12 cellular contexts compared by ENCODE assay signal in the genomic region with DNA sequence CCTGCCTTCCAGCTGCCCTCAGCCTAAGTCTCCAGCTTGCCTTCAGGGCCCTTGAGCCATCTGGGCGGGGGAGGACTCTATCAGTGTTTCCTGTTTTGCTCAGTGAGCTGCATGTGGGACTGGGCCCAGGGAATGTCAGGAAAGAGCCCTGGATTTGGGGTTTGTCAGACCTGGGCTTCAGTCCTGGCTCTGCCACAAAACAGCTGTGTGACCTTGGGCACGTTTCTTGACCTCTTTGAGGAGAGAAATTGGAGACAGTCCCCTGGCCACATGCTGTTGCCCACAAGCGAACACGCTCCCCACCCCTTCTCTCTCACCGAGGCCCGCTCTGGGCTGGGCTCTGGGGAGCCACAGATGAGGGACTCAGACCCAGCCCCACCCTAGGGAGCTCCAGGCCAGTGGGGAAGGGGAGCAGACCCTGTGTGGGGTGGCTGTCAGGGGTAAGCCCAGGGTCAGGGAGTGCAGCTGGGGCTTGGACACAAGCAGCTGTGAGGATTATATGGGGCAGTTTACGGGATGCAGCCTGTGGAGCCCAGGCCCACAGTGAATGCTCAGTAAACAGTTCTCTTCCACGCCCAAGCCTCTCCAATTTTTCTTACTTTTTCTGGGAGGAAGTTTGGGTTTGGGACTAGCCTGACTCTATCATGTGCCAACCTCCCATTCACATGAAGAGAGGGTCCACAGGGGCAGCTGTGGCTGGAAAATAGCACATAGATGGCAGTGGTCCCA. TPM values are rescaled to one million over a fixed set of nuclear protein-coding genes. Genes with fewer than 3 reads are reported as not detected.
A peak's percentile ranks its signal among the peaks of the same experiment; 100 is the strongest.
DNase-seq lines count a peak whose midpoint lies in the region; ATAC-seq and TF ChIP-seq lines count a peak whose summit lies in the region.
"Had no signal": no experiment of that assay in that cellular context is flagged by ENCODE, and none has a peak within 500 bp of the region (broad histone marks: within the 10 kb centered on the region; RNA-seq: fewer than 3 reads in every experiment).

No MANE protein-coding gene starts in this region.

- intact Hi-C loops in breast epithelium (cut with DNase I; ENCODE audit: low total_unique reads), result no loop called here
- intact Hi-C loops in activated T-helper 2 cell treated with anti-CD3 and anti-CD28 coated beads, Interferon-gamma antibody, Interleukin-2, Interleukin-4, amounts not matched to agents 10 μg/mL and 5 μg/mL and 100 μg/mL, durations not matched to agents 14 hours and 24 hours and 36 hours (cut with micrococcal nuclease), result no loop called here

- H2AFZ ChIP-seq in neuronal stem cell (ENCODE audit: low read length), result peak overlapping the region; percentile 71

- no peak overlapping the region for H3K23ac ChIP-seq in neuronal stem cell (ENCODE audit: low read depth, low read length, poor library complexity)

- no peak overlapping the region for H3K4me2 ChIP-seq in neuronal stem cell (ENCODE audit: insufficient read depth, low read length, poor library complexity, severe bottlenecking)

- TF ChIP-seq POLR2A in breast epithelium (IDR thresholded peaks at IDR 0.05), result no peak

- H2BK5ac ChIP-seq in neuronal stem cell (ENCODE audit: low read length), result no peak overlapping the region

- H3K9me3 Mint-ChIP-seq in activated T-helper 2 cell treated with anti-CD3 and anti-CD28 coated beads, Interferon-gamma antibody, Interleukin-2, Interleukin-4, amounts not matched to agents 10 μg/mL and 5 μg/mL and 100 μg/mL, durations not matched to agents 14 hours and 24 hours and 36 hours, result no peaks in the 10 kb centered on the region
- H3K9me3 Mint-ChIP-seq: activated T-helper 1 cell treated with anti-CD3 and anti-CD28 coated beads, Interleukin-12 subunit alpha, Interleukin-12 subunit beta, Interleukin-2, Interleukin-4 antibody, amounts not matched to agents 30 ng/mL and 10 ng/mL and 1 ng/mL, durations not matched to agents 14 hours and 24 hours and 36 hours; memory B cell had no signal

- no peak overlapping the region for H2AK5ac ChIP-seq in neuronal stem cell (ENCODE audit: low read depth, low read length)

- peak overlapping the region; percentile 94 for H3K18ac ChIP-seq in neuronal stem cell (ENCODE audit: low read length)

- H3K27ac ChIP-seq in neuronal stem cell (replicated peaks; ENCODE audit: low read length) (no peak overlapping the region), breast epithelium (peak overlapping the region in 1 of 2 donors; percentile 39)

- H3K36me3 ChIP-seq in neuronal stem cell (replicated peaks in 1 of 2; ENCODE audit: control insufficient read depth in 2 of 2, insufficient read depth in 2 of 2, low read length in 2 of 2) (no peaks in the 10 kb centered on the region), breast epithelium (no peaks in the 10 kb centered on the region)
- H3K36me3 ChIP-seq: tibial nerve had no signal

- H2BK15ac ChIP-seq in neuronal stem cell (ENCODE audit: low read length), result no peak overlapping the region

- no peak overlapping the region for H2BK120ac ChIP-seq in neuronal stem cell (ENCODE audit: low read depth, low read length)

- TF ChIP-seq CTCF in fibroblast of villous mesenchyme (IDR thresholded peaks at IDR 0.05; ENCODE audit: insufficient read depth, low read depth, low read length), result no peak
- no peak for TF ChIP-seq CTCF in breast epithelium (IDR thresholded peaks at IDR 0.05)

- H3K27me3 ChIP-seq in neuronal stem cell (ENCODE audit: control insufficient read depth in 3 of 3, insufficient read depth in 3 of 3, low read depth in 1 of 3, low read length in 3 of 3) (peaks cover 0 to 32% (median 0%) of the 10 kb centered on the region in 3 experiments), breast epithelium (peaks cover 0 to 21% of the 10 kb centered on the region in 2 donors)

- peaks cover 29% of the 10 kb centered on the region for H3K4me1 Mint-ChIP-seq in activated T-helper 2 cell treated with anti-CD3 and anti-CD28 coated beads, Interferon-gamma antibody, Interleukin-2, Interleukin-4, amounts not matched to agents 10 μg/mL and 5 μg/mL and 100 μg/mL, durations not matched to agents 14 hours and 24 hours and 36 hours (ENCODE audit: low read depth)
- H3K4me1 Mint-ChIP-seq: memory B cell had no signal

- no peaks in the 10 kb centered on the region for H3K36me3 Mint-ChIP-seq in activated T-helper 2 cell treated with anti-CD3 and anti-CD28 coated beads, Interferon-gamma antibody, Interleukin-2, Interleukin-4, amounts not matched to agents 10 μg/mL and 5 μg/mL and 100 μg/mL, durations not matched to agents 14 hours and 24 hours and 36 hours (ENCODE audit: low read depth)
- H3K36me3 Mint-ChIP-seq: memory B cell had no signal

- no peak for ATAC-seq in GM19452 (IDR thresholded peaks at IDR 0.05; ENCODE audit: unreplicated experiment)

- H3K4ac ChIP-seq in neuronal stem cell (ENCODE audit: low read length), result no peak overlapping the region

- H3K4me3 Mint-ChIP-seq in activated T-helper 2 cell treated with anti-CD3 and anti-CD28 coated beads, Interferon-gamma antibody, Interleukin-2, Interleukin-4, amounts not matched to agents 10 μg/mL and 5 μg/mL and 100 μg/mL, durations not matched to agents 14 hours and 24 hours and 36 hours (ENCODE audit: low read depth), result no peak overlapping the region
- H3K4me3 Mint-ChIP-seq: activated T-helper 1 cell treated with anti-CD3 and anti-CD28 coated beads, Interleukin-12 subunit alpha, Interleukin-12 subunit beta, Interleukin-2, Interleukin-4 antibody, amounts not matched to agents 30 ng/mL and 10 ng/mL and 1 ng/mL, durations not matched to agents 14 hours and 24 hours and 36 hours; memory B cell had no signal

- H2BK12ac ChIP-seq in neuronal stem cell (ENCODE audit: low read length), result no peak overlapping the region

- peaks cover 16% of the 10 kb centered on the region for H3K27me3 Mint-ChIP-seq in activated T-helper 2 cell treated with anti-CD3 and anti-CD28 coated beads, Interferon-gamma antibody, Interleukin-2, Interleukin-4, amounts not matched to agents 10 μg/mL and 5 μg/mL and 100 μg/mL, durations not matched to agents 14 hours and 24 hours and 36 hours (ENCODE audit: low read depth)

- H3K9ac ChIP-seq in neuronal stem cell (ENCODE audit: low read depth, low read length, poor library complexity), result no peak overlapping the region

- H4K8ac ChIP-seq in neuronal stem cell (ENCODE audit: low read depth, low read length), result no peak overlapping the region

- H4K91ac ChIP-seq in neuronal stem cell (ENCODE audit: low read depth, low read length, poor library complexity), result no peak overlapping the region

- H3K79me1 ChIP-seq in neuronal stem cell (ENCODE audit: low read depth, low read length), result no peaks in the 10 kb centered on the region

- H3K14ac ChIP-seq in neuronal stem cell (ENCODE audit: low read length), result no peak overlapping the region

- H3K9me3 ChIP-seq in neuronal stem cell (replicated peaks in 1 of 2; ENCODE audit: control insufficient read depth in 2 of 2, insufficient read depth in 1 of 2, low read depth in 1 of 2, low read length in 2 of 2), result no peaks in the 10 kb centered on the region
- no peaks in the 10 kb centered on the region for H3K9me3 ChIP-seq in breast epithelium
- H3K9me3 ChIP-seq: tibial nerve had no signal

- DNase-seq in EH (ENCODE audit: low read depth), result peak; percentile 44
- DNase-seq in RPMI7951 (ENCODE audit: low read depth), result peak; percentile 89
- peak; percentile 90 for DNase-seq in fibroblast of villous mesenchyme (ENCODE audit: low read depth)
- DNase-seq in neuronal stem cell (ENCODE audit: low spot score), result no peak
- no peak for DNase-seq in kidney glomerular epithelial cell (lab: John Stamatoyannopoulos, UW)
- no peak for DNase-seq in breast epithelium (ENCODE audit: low spot score in 2 of 2)
- DNase-seq in activated T-helper 2 cell treated with anti-CD3 and anti-CD28 coated beads, Interferon-gamma antibody, Interleukin-2, Interleukin-4, amounts not matched to agents 10 μg/mL and 5 μg/mL and 100 μg/mL, durations not matched to agents 14 hours and 24 hours and 36 hours (ENCODE audit: low spot score), result no peak
- DNase-seq: COR-L47 had no signal

- H3K4me3 ChIP-seq in fibroblast of villous mesenchyme (ENCODE audit: low read depth, low read length) (no peak overlapping the region), neuronal stem cell (ENCODE audit: low read length in 2 of 2) (no peak overlapping the region), breast epithelium (no peak overlapping the region)
- H3K4me3 ChIP-seq: tibial nerve had no signal

- H3K27ac Mint-ChIP-seq in activated T-helper 2 cell treated with anti-CD3 and anti-CD28 coated beads, Interferon-gamma antibody, Interleukin-2, Interleukin-4, amounts not matched to agents 10 μg/mL and 5 μg/mL and 100 μg/mL, durations not matched to agents 14 hours and 24 hours and 36 hours, result no peak overlapping the region
- H3K27ac Mint-ChIP-seq: activated T-helper 1 cell treated with anti-CD3 and anti-CD28 coated beads, Interleukin-12 subunit alpha, Interleukin-12 subunit beta, Interleukin-2, Interleukin-4 antibody, amounts not matched to agents 30 ng/mL and 10 ng/mL and 1 ng/mL, durations not matched to agents 14 hours and 24 hours and 36 hours; memory B cell had no signal

- H3K4me1 ChIP-seq in neuronal stem cell (ENCODE audit: control insufficient read depth in 2 of 2, insufficient read depth in 1 of 2, low read depth in 1 of 2, low read length in 2 of 2) (peaks cover 0 to 3% of the 10 kb centered on the region in 2 donors), breast epithelium (no peaks in the 10 kb centered on the region)

- WGBS in neuronal stem cell (ENCODE audit: extremely low coverage in 2 of 2, insufficient read length in 2 of 2, insufficient replicate concordance in 1 of 2), 2 donors, result no CpG with 5 or more reads among the region's 8 CpGs

RNA-seq across cellular contexts. Expression of a gene that starts 12.3 kb away (rescaled TPM):
- total RNA-seq in RPMI7951 (2014; rRNA removed; shearing (Covaris generic)), result 0.29 and 0.36 TPM in 2 replicates
- total RNA-seq in fibroblast of villous mesenchyme (0.32 and 0.43 TPM in 2 replicates), breast epithelium (10 to 100 TPM in 1 of 3 donors, 1 to 10 TPM in 2; 4.3 to 23.5 (median 4.5) TPM)
- 0.71 TPM for polyA plus RNA-seq in neuronal stem cell (2013, experiment 1 of 2)
- 0.60 TPM for polyA plus RNA-seq in neuronal stem cell (2013, experiment 2 of 2)
- 0.23 and 0.30 TPM in 2 replicates for total RNA-seq in activated T-helper 2 cell treated with anti-CD3 and anti-CD28 coated beads, Interferon-gamma antibody, Interleukin-2, Interleukin-4, amounts not matched to agents 10 μg/mL and 5 μg/mL and 100 μg/mL, durations not matched to agents 14 hours and 24 hours and 36 hours

RNA-seq across cellular contexts. Expression of a gene that starts 37.8 kb away (rescaled TPM):
- total RNA-seq in RPMI7951 (2014; rRNA removed; shearing (Covaris generic)), result not detected in 2 replicates
- total RNA-seq in fibroblast of villous mesenchyme, result 1.6 TPM in 1 of 2 replicates, not detected in the other
- polyA plus RNA-seq in neuronal stem cell (2013, experiment 1 of 2), result not detected
- not detected for polyA plus RNA-seq in neuronal stem cell (2013, experiment 2 of 2)
- total RNA-seq in breast epithelium, result not detected
- total RNA-seq in activated T-helper 2 cell treated with anti-CD3 and anti-CD28 coated beads, Interferon-gamma antibody, Interleukin-2, Interleukin-4, amounts not matched to agents 10 μg/mL and 5 μg/mL and 100 μg/mL, durations not matched to agents 14 hours and 24 hours and 36 hours, result not detected in 2 replicates
- total RNA-seq: activated T-helper 1 cell treated with anti-CD3 and anti-CD28 coated beads, Interleukin-12 subunit alpha, Interleukin-12 subunit beta, Interleukin-2, Interleukin-4 antibody, amounts not matched to agents 30 ng/mL and 10 ng/mL and 1 ng/mL, durations not matched to agents 14 hours and 24 hours and 36 hours had no signal

Comparison
In these comparisons a context has a peak if more than half of its experiments do, and no peak if none do; other contexts are left out.
1. DNase-seq: peak in EH (single experiment), RPMI7951 (single experiment) and fibroblast of villous mesenchyme (single experiment); none in neuronal stem cell (single experiment), kidney glomerular epithelial cell (single experiment), breast epithelium (0 of 2) and activated T-helper 2 cell treated with anti-CD3 and anti-CD28 coated beads, Interferon-gamma antibody, Interleukin-2, Interleukin-4, amounts not matched to agents 10 μg/mL and 5 μg/mL and 100 μg/mL, durations not matched to agents 14 hours and 24 hours and 36 hours (single experiment).